Comparison of ENCODE assay signal across 8 cellular contexts in the genomic region with DNA sequence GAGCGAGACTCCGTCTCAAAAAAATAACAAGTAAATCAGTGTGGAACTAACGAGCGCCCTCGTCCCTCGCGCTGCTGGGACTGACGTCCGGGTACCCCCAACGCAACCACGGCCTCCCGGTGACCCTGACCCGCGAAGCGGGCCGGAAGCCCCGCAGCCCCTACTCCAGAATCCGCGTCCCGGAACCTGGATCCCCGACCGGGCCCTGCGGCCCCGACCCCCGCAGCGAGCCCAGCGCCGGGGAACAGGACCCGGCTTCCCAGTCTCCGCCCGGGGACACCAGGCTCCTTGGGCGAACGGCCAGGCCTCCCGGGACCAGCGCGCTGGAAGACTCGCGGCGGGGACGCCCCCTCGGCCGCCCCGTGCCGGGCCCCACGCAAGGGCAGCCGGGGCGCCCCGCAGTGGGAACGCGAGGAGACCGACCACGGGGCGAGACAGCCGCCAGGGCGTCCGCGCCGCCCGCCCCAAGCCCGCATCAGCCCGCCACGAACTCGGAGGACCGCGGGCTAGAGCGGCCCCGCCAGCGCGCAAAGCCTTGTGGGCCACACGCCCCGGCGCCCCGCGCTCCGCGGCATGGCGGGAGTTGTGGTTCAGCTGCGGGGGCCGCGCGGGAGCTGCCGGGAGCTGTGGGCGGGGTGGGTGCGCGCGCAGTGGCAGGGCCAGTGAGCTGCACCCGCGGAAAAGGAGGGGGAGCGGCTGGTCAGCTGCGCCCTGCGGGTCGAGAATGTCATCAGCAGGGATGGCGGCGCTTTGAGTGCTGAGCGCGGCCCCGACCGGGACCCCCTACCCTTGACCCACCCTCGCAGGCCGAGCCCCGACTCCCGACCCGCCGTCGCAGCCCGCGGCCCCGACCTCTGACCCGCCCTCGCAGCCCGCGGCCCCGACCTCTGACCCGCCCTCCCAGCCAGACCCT. TPM values are rescaled to one million over a fixed set of nuclear protein-coding genes. Genes with fewer than 3 reads are reported as not detected.
DNase-seq lines count a peak whose midpoint lies in the region; ATAC-seq and TF ChIP-seq lines count a peak whose summit lies in the region.

No MANE protein-coding gene starts in this region.

- H3K4me3 ChIP-seq in GM08714 (ENCODE audit: low read length) (peak overlapping the region; percentile 93), adipocyte (ENCODE audit: low read length) (peak overlapping the region; percentile 88), heart right ventricle (peak overlapping the region; percentile 76 to 100 (median 96)), upper lobe of left lung (peak overlapping the region; percentile 95 to 98 (median 98))

- peak overlapping the region; percentile 90 to 98 (median 96) for H3K27ac ChIP-seq in heart right ventricle
- H3K27ac ChIP-seq in upper lobe of left lung = peak overlapping the region; percentile 86 to 97 (median 96)

- ATAC-seq in HG02678 (IDR thresholded peaks at IDR 0.05; ENCODE audit: unreplicated experiment) (peak; percentile 90), heart right ventricle (peak; percentile 96 to 98 (median 98)), upper lobe of left lung (ENCODE audit: low FRiP score in 2 of 2) (peak; percentile 94 to 98)

- H3K27me3 ChIP-seq in adipocyte (replicated peaks; ENCODE audit: control insufficient read depth, insufficient read depth, low read length) (no peaks in the 10 kb centered on the region), heart right ventricle (peaks cover 0 to 30% (median 23%) of the 10 kb centered on the region in 7 donors), upper lobe of left lung (peaks cover 0 to 10% (median 0%) of the 10 kb centered on the region in 4 donors)

- H3K36me3 ChIP-seq in adipocyte (ENCODE audit: control insufficient read depth, insufficient read depth, low read length, severe bottlenecking) = no peaks in the 10 kb centered on the region
- no peaks in the 10 kb centered on the region for H3K36me3 ChIP-seq in heart right ventricle
- H3K36me3 ChIP-seq in upper lobe of left lung = no peaks in the 10 kb centered on the region

- 1% methylated on average over 80 to 114 of the region's 114 CpGs for WGBS in heart right ventricle, 2 donors
- WGBS in upper lobe of left lung, 2 donors = 0 to 1% methylated on average over 13 to 41 of the region's 114 CpGs

- TF ChIP-seq POLR2A in upper lobe of left lung (IDR thresholded peaks at IDR 0.05) = peak in 3 of 4 donors; percentile 55 to 94 (median 74)

- H3K9me3 ChIP-seq in adipocyte (ENCODE audit: control insufficient read depth, low read length) (no peaks in the 10 kb centered on the region), heart right ventricle (no peaks in the 10 kb centered on the region), upper lobe of left lung (no peaks in the 10 kb centered on the region)

- peak overlapping the region; percentile 97 for H3K9ac ChIP-seq in adipocyte (ENCODE audit: low read length)

- intact Hi-C loops in heart right ventricle (cut with DNase I) = loop anchor here in 1 of 10 donors (10.0 kb wide), 1 partner anchor 104 kb away; no protein-coding TSS in a partner anchor
- intact Hi-C loops in posterior vena cava (cut with DNase I) = no loop called here

- peak; percentile 82 for DNase-seq in NCI-H1417 treated with DMSO at 0.1 percent for 48 hours (lab: John Stamatoyannopoulos, UW)
- DNase-seq in SW 1271 (lab: John Stamatoyannopoulos, UW) = peak; percentile 55 to 88
- peak; percentile 98 for DNase-seq in adipocyte (ENCODE audit: low read depth)
- peak; percentile 96 to 98 for DNase-seq in heart right ventricle
- DNase-seq in posterior vena cava (ENCODE audit: low spot score) = peak; percentile 99
- DNase-seq in upper lobe of left lung = peak; percentile 95 to 100

- peaks cover 16% of the 10 kb centered on the region for H3K4me1 ChIP-seq in adipocyte (ENCODE audit: control insufficient read depth, insufficient read depth, low read length)
- peaks cover 0 to 24% (median 11%) of the 10 kb centered on the region in 9 donors for H3K4me1 ChIP-seq in heart right ventricle
- H3K4me1 ChIP-seq in upper lobe of left lung = peaks cover 6 to 9% (median 7%) of the 10 kb centered on the region in 4 donors

- TF ChIP-seq CTCF in heart right ventricle (IDR thresholded peaks at IDR 0.05) (peak in 1 of 9 donors; percentile 12), upper lobe of left lung (IDR thresholded peaks at IDR 0.05) (peak in 5 of 6 experiments; percentile 14 to 65 (median 55))

- no peak for TF ChIP-seq EP300 in upper lobe of left lung (IDR thresholded peaks at IDR 0.05)

RNA-seq across cellular contexts. Expression of a gene that starts 7.5 kb away (rescaled TPM):
- total RNA-seq in heart right ventricle = under 1 TPM in 9 of 10 donors, not detected in 1; 0.14 to 0.71 (median 0.17) TPM
- under 1 TPM; 0.09 to 0.80 TPM for polyA plus RNA-seq in heart right ventricle
- under 1 TPM in 1 of 2 donors, not detected in 1; 0.42 TPM for total RNA-seq in posterior vena cava
- total RNA-seq in upper lobe of left lung = 1 to 10 TPM in 2 of 6 donors, under 1 TPM in 2, not detected in 2; 0.63 to 3.1 (median 1.1) TPM

RNA-seq across cellular contexts. Expression of a gene that starts 18.5 kb away (rescaled TPM):
- total RNA-seq in heart right ventricle (10 to 100 TPM in 6 of 10 donors, 1 to 10 TPM in 4; 7.1 to 13.5 (median 10.2) TPM), posterior vena cava (10 to 100 TPM; 21.0 to 21.2 TPM), upper lobe of left lung (10 to 100 TPM; 30.9 to 67.1 (median 40.1) TPM)
- polyA plus RNA-seq in heart right ventricle = 10 to 100 TPM; 22.1 to 22.2 TPM

RNA-seq across cellular contexts. Expression of a gene that starts 27.9 kb away (rescaled TPM):
- total RNA-seq in heart right ventricle = 10 to 100 TPM in 9 of 10 donors, 1 to 10 TPM in 1; 7.7 to 16.3 (median 12.4) TPM
- 10 to 100 TPM; 11.2 to 33.5 TPM for polyA plus RNA-seq in heart right ventricle
- total RNA-seq in posterior vena cava = 10 to 100 TPM; 21.0 to 21.9 TPM
- total RNA-seq in upper lobe of left lung = 100 to 1,000 TPM in 1 of 6 donors, 10 to 100 TPM in 5; 10.5 to 104 (median 22.5) TPM

RNA-seq across cellular contexts. Expression of a gene that starts 42.8 kb away (rescaled TPM):
- total RNA-seq in heart right ventricle (100 to 1,000 TPM in 2 of 10 donors, 10 to 100 TPM in 8; 70.2 to 116 (median 76.7) TPM), posterior vena cava (10 to 100 TPM; 41.1 to 45.8 TPM), upper lobe of left lung (100 to 1,000 TPM in 1 of 6 donors, 10 to 100 TPM in 5; 42.7 to 140 (median 52.4) TPM)
- polyA plus RNA-seq in heart right ventricle = 100 to 1,000 TPM; 120 to 162 TPM

RNA-seq across cellular contexts. Expression of a gene that starts 55.1 kb away (rescaled TPM):
- total RNA-seq in heart right ventricle (1 to 10 TPM in 1 of 10 donors, under 1 TPM in 3, not detected in 6; 0.25 to 2.7 (median 0.37) TPM), posterior vena cava (under 1 TPM; 0.74 to 0.76 TPM), upper lobe of left lung (1 to 10 TPM in 4 of 6 donors, not detected in 2; 2.3 to 6.1 (median 3.8) TPM)
- under 1 TPM in 1 of 2 donors, not detected in 1; 0.46 TPM for polyA plus RNA-seq in heart right ventricle

Comparison
In these comparisons a context has a peak if more than half of its experiments do, and no peak if none do; other contexts are left out.
1. Peak in every context shown above with its lines: DNase-seq, ATAC-seq, H3K4me3 ChIP-seq and H3K27ac ChIP-seq.